21 cellular contexts compared by ENCODE assay signal in genomic region chrX:7904557-7904956, GRCh38.
"Had no signal": no experiment of that assay in that cellular context is flagged by ENCODE, and none has a peak within 500 bp of the region (broad histone marks: within the 10 kb centered on the region; RNA-seq: fewer than 3 reads in every experiment).

No MANE protein-coding gene starts in this region.

- DNase-seq: activated CD4-positive, alpha-beta T cell treated with anti-CD3 and anti-CD28 coated beads, Interleukin-2, amount 50 U/mL, for 4 hours; activated gamma-delta T cell; adrenal gland; body of pancreas; gastrocnemius medialis; head of caudate nucleus; left lung; right cardiac atrium; small intestine; stimulated activated CD4-positive, alpha-beta T cell treated with anti-CD3 and anti-CD28 coated beads, Interleukin-15, amount 100 ng/mL, for 24 hours; stimulated activated CD4-positive, alpha-beta T cell treated with anti-CD3 and anti-CD28 coated beads, Interleukin-2, amount 100 ng/mL, for 48 hours; SW 1271; T-helper 2 cell; transverse colon; WERI-Rb-1 had no signal

- H3K9me3 Mint-ChIP-seq: activated naive CD4-positive, alpha-beta T cell treated with anti-CD3 and anti-CD28 coated beads, Interleukin-2, amount 50 U/mL, for 24 hours; central memory CD8-positive, alpha-beta T cell; stimulated activated naive CD8-positive, alpha-beta T cell treated with anti-CD3 and anti-CD28 coated beads, Interleukin-15, Interleukin-2, amounts not matched to agents 100 ng/mL and 50 ng/mL, for 24 hours had no signal

- ATAC-seq: body of pancreas, esophagus mucosa, gastrocnemius medialis, left lung, right cardiac atrium had no signal

- H3K4me1 Mint-ChIP-seq: activated naive CD4-positive, alpha-beta T cell treated with anti-CD3 and anti-CD28 coated beads, Interleukin-2, amount 50 U/mL, for 24 hours; central memory CD8-positive, alpha-beta T cell had no signal

- H3K4me3 Mint-ChIP-seq: activated naive CD4-positive, alpha-beta T cell treated with anti-CD3 and anti-CD28 coated beads, Interleukin-2, amount 50 U/mL, for 24 hours; central memory CD8-positive, alpha-beta T cell; neural crest cell; stimulated activated naive CD8-positive, alpha-beta T cell treated with anti-CD3 and anti-CD28 coated beads, Interleukin-15, Interleukin-2, amounts not matched to agents 100 ng/mL and 50 ng/mL, for 24 hours had no signal

- H3K27ac Mint-ChIP-seq: activated naive CD4-positive, alpha-beta T cell treated with anti-CD3 and anti-CD28 coated beads, Interleukin-2, amount 50 U/mL, for 24 hours; progenitor cell of endocrine pancreas; stimulated activated naive CD8-positive, alpha-beta T cell treated with anti-CD3 and anti-CD28 coated beads, Interleukin-15, Interleukin-2, amounts not matched to agents 100 ng/mL and 50 ng/mL, for 24 hours had no signal

- H3K27me3 Mint-ChIP-seq: activated naive CD4-positive, alpha-beta T cell treated with anti-CD3 and anti-CD28 coated beads, Interleukin-2, amount 50 U/mL, for 24 hours; central memory CD8-positive, alpha-beta T cell; progenitor cell of endocrine pancreas; stimulated activated naive CD8-positive, alpha-beta T cell treated with anti-CD3 and anti-CD28 coated beads, Interleukin-15, Interleukin-2, amounts not matched to agents 100 ng/mL and 50 ng/mL, for 24 hours had no signal
